ENCODE assay signal across 8 cellular contexts in the genomic region with DNA sequence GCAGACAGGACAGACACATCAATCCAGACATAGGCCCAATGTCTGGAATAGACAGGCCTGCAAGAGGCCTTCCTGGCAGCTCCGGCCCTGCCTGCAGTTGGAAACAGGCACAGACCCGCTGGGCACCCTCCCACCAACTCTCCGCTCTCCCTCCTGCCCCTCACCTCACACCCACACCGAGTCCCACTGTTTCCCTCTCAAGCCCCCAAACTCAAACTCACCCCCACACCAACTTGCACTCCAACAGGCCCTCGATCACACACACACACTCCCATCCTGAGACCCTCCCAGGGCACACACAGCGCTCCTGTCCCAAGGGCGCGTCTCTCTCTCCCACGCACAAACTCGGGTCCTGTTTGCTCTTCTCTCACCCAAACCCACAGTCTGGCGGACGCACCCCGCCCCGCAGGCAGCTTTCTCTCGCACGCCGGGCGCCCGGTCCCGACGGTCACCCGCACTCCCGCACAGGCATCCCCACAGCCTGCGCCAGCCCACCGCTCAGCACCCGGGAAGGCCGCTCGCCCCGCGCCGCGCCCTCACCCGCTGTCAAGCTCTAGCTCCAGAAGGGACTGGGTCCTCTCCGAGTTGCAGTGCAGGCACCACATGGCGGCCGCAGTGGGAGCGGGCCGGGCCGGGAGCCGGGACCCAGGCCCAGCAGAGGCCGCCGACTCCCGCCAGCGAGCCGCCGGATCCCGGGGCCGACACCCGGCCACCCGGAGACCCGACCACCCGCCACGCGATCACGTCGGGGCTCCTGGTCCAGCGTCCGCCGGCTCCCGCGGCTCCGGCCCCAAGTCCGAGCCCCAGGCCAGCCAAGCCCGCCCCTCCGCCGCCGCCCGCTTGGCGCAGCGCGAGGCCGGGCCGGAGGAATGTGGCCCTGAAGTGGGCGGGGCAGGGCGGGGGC.
DNase-seq lines count a peak whose midpoint lies in the region; ATAC-seq, FAIRE-seq and TF ChIP-seq lines count a peak whose summit lies in the region.

No MANE protein-coding gene starts in this region.

- ATAC-seq in GM21737 (IDR thresholded peaks at IDR 0.05; ENCODE audit: unreplicated experiment) = peak; percentile 11

- peak overlapping the region; percentile 94 for H3K4me2 ChIP-seq in mammary epithelial cell (ENCODE audit: insufficient read depth, low read depth, low read length)

- in situ Hi-C loops in mammary epithelial cell (cut with MboI; ENCODE audit: low sequenced_read_pairs in 2 of 2) = no loop called here

- peak overlapping the region; percentile 41 for H3K9ac ChIP-seq in mammary epithelial cell (ENCODE audit: insufficient read depth, low read length)

- TF ChIP-seq POLR2A in lower leg skin (IDR thresholded peaks at IDR 0.05) = no peak

- no peaks in the 10 kb centered on the region for H3K9me3 ChIP-seq in mammary epithelial cell (replicated peaks; ENCODE audit: insufficient read depth, low read length)

- H3K4me3 ChIP-seq in LNCaP clone FGC (ENCODE audit: low read depth, low read length) = peak overlapping the region; percentile 92
- H3K4me3 ChIP-seq in mammary epithelial cell (replicated peaks in 1 of 3; ENCODE audit: insufficient read depth in 1 of 3, low read depth in 2 of 3, low read length in 3 of 3) = peak overlapping the region; percentile 73 to 81 (median 77)
- peak overlapping the region; percentile 65 for H3K4me3 ChIP-seq in lower leg skin (ENCODE audit: low read depth, poor library complexity, severe bottlenecking)

- peak overlapping the region; percentile 96 for H2AFZ ChIP-seq in mammary epithelial cell (ENCODE audit: low read depth, low read length)

- intact Hi-C loops in mammary epithelial cell (cut with micrococcal nuclease) = no loop called here
- intact Hi-C loops in lower leg skin (cut with DNase I; ENCODE audit: low total_unique reads) = no loop called here

- CTCF ChIA-PET in mammary epithelial cell (lab: Charles Lee; ENCODE audit: low non-redundant PET) = interaction anchor here (0.6 to 0.7 kb wide), 2 partner anchors 74 to 99 kb away, joined by 13 to 33 read pairs; no protein-coding TSS in a partner anchor

- peaks cover 41% of the 10 kb centered on the region for H3K79me2 ChIP-seq in mammary epithelial cell (ENCODE audit: insufficient read depth, low read length)

- no TSS peak for BruUV-seq in mammary epithelial cell (replicated peaks; lab: Mats Ljungman, UMichigan)

- DNase-seq in COLO829 (ENCODE audit: low spot score) (peak; percentile 4), LNCaP clone FGC (ENCODE audit: low read depth) (no peak), mammary epithelial cell (peak; percentile 27), lower leg skin (ENCODE audit: low spot score in 2 of 2) (no peak), HTR-8/SVneo (ENCODE audit: insufficient read length, low spot score) (no peak), germinal center (ENCODE audit: low spot score) (no peak)

- H3K36me3 ChIP-seq in mammary epithelial cell (ENCODE audit: insufficient read depth, low read length) = no peaks in the 10 kb centered on the region

- H3K27me3 ChIP-seq in mammary epithelial cell (ENCODE audit: insufficient read depth, low read length) = no peaks in the 10 kb centered on the region

- no peaks in the 10 kb centered on the region for H4K20me1 ChIP-seq in mammary epithelial cell (ENCODE audit: insufficient read depth, low read length)

- dilution Hi-C loops in mammary epithelial cell (cut with HindIII; ENCODE audit: low sequenced_read_pairs) = no loop called here

- no peak for FAIRE-seq in HTR-8/SVneo (lab: Jason Lieb, UNC)

- TF ChIP-seq CTCF in LNCaP clone FGC (IDR thresholded peaks at IDR 0.05; ENCODE audit: control insufficient read depth, extremely low read depth, insufficient read depth) (no peak), mammary epithelial cell (conservative IDR thresholded peaks at IDR 0.05 in 1 of 2, IDR thresholded peaks at IDR 0.05 in 1 of 2; ENCODE audit: extremely low read depth in 1 of 2, insufficient read depth in 1 of 2, low read depth in 1 of 2, low read length in 2 of 2) (no peak), lower leg skin (IDR thresholded peaks at IDR 0.05) (no peak)

- H3K4me1 ChIP-seq in mammary epithelial cell (ENCODE audit: insufficient read depth, low read length) = peaks cover 10% of the 10 kb centered on the region

- peak overlapping the region; percentile 1 for H3K27ac ChIP-seq in mammary epithelial cell (ENCODE audit: insufficient read depth, low read depth, low read length)
- peak overlapping the region; percentile 51 for H3K27ac ChIP-seq in temporal lobe (ENCODE audit: low read depth, low read length)

- 1% methylated on average over 22 of the region's 75 CpGs for WGBS in mammary epithelial cell (ENCODE audit: low coverage, missing lambda C conversion rate)
- WGBS in lower leg skin, 2 donors = 7% methylated on average over 10 to 25 of the region's 75 CpGs

Comparison
In these comparisons a context has a peak if more than half of its experiments do, and no peak if none do; other contexts are left out.
1. DNase-seq: peak in COLO829 (single experiment) and mammary epithelial cell (single experiment); none in LNCaP clone FGC (single experiment), lower leg skin (0 of 2), HTR-8/SVneo (single experiment) and germinal center (single experiment).
2. Peak in every context shown above with its lines, with median percentiles within 50 percentile points of each other: H3K4me3 ChIP-seq.